8 cellular contexts compared by ENCODE assay signal in genomic region chr7:151057038-151057736, GRCh38. TPM values are rescaled to one million over a fixed set of nuclear protein-coding genes. Genes with fewer than 3 reads are reported as not detected.
DNase-seq lines count a peak whose midpoint lies in the region; ATAC-seq, FAIRE-seq and TF ChIP-seq lines count a peak whose summit lies in the region.

No MANE protein-coding gene starts in this region.

- no peaks in the 10 kb centered on the region for H4K20me1 ChIP-seq in OCI-LY7 (ENCODE audit: insufficient read depth, low read length)

- DNase-seq in activated CD4-positive, alpha-beta T cell treated with anti-CD3 and anti-CD28 coated beads, Interleukin-2, amount 10 ng/mL, durations not matched to agents 7 days and 5 days: no peak
- no peak for DNase-seq in activated CD4-positive, alpha-beta T cell treated with anti-CD3 and anti-CD28 coated beads, Interleukin-2, amount 50 U/mL, for 48 hours
- DNase-seq in OCI-LY7 (ENCODE audit: low spot score): no peak
- DNase-seq in RCC 7860 (ENCODE audit: low spot score): no peak
- DNase-seq in dermis blood vessel endothelial cell: no peak

- no TSS peak for BruUV-seq in OCI-LY7 (replicated peaks; lab: Mats Ljungman, UMichigan)

- H3K4me3 ChIP-seq in OCI-LY7 (ENCODE audit: low read depth, low read length, poor library complexity, severe bottlenecking): peak overlapping the region; percentile 98
- H3K4me3 ChIP-seq in esophagus (ENCODE audit: low read depth in 1 of 2, low read length in 2 of 2): peak overlapping the region; percentile 72 to 84
- peak overlapping the region; percentile 87 for H3K4me3 ChIP-seq in parathyroid adenoma (ENCODE audit: low read depth, low read length)

- peak; percentile 8 for ATAC-seq in HG02840 (IDR thresholded peaks at IDR 0.05; ENCODE audit: low FRiP score, unreplicated experiment)

- H3K36me3 Mint-ChIP-seq in activated CD4-positive, alpha-beta T cell treated with anti-CD3 and anti-CD28 coated beads, Interleukin-2, amount 10 ng/mL, durations not matched to agents 7 days and 5 days (ENCODE audit: low read depth): peaks cover 4% of the 10 kb centered on the region

- H3K4me1 Mint-ChIP-seq in activated CD4-positive, alpha-beta T cell treated with anti-CD3 and anti-CD28 coated beads, Interleukin-2, amount 10 ng/mL, durations not matched to agents 7 days and 5 days: peaks cover 54% of the 10 kb centered on the region

- peak overlapping the region; percentile 42 for H3K27ac Mint-ChIP-seq in activated CD4-positive, alpha-beta T cell treated with anti-CD3 and anti-CD28 coated beads, Interleukin-2, amount 10 ng/mL, durations not matched to agents 7 days and 5 days

- no peaks in the 10 kb centered on the region for H3K9me3 Mint-ChIP-seq in activated CD4-positive, alpha-beta T cell treated with anti-CD3 and anti-CD28 coated beads, Interleukin-2, amount 10 ng/mL, durations not matched to agents 7 days and 5 days

- peak overlapping the region; percentile 88 for H3K4me2 ChIP-seq in OCI-LY7 (ENCODE audit: low read length)
- peak overlapping the region; percentile 91 for H3K4me2 ChIP-seq in parathyroid adenoma (ENCODE audit: low read length)

- H3K27me3 Mint-ChIP-seq in activated CD4-positive, alpha-beta T cell treated with anti-CD3 and anti-CD28 coated beads, Interleukin-2, amount 10 ng/mL, durations not matched to agents 7 days and 5 days: no peaks in the 10 kb centered on the region

- H3K9ac ChIP-seq in parathyroid adenoma: no peak overlapping the region

- no peaks in the 10 kb centered on the region for H3K9me2 ChIP-seq in OCI-LY7 (ENCODE audit: insufficient read depth, low read length)

- FAIRE-seq in RCC 7860 (lab: Jason Lieb, UNC): no peak

- CTCF ChIA-PET in activated CD4-positive, alpha-beta T cell treated with anti-CD3 and anti-CD28 coated beads, Interleukin-2, amount 10 ng/mL, durations not matched to agents 7 days and 5 days (lab: Charles Lee): interaction anchor here (1.1 kb wide), 1 partner anchor 29 kb away, joined by 4 read pairs; the partner anchor contains the start of gene ABCB8
- CTCF ChIA-PET in OCI-LY7 (lab: Charles Lee; ENCODE audit: unreplicated experiment): interaction anchor here (0.6 to 1.1 kb wide), 2 partner anchors 28 to 1061 kb away, joined by 3 to 4 read pairs; no protein-coding TSS in a partner anchor

- H3K9me3 ChIP-seq in OCI-LY7 (ENCODE audit: low read length): no peaks in the 10 kb centered on the region
- H3K9me3 ChIP-seq in esophagus (ENCODE audit: control insufficient read depth in 2 of 2, insufficient read depth in 1 of 2, low read depth in 1 of 2, low read length in 1 of 2): no peaks in the 10 kb centered on the region
- H3K9me3 ChIP-seq in parathyroid adenoma (ENCODE audit: control insufficient read depth, low read length): no peaks in the 10 kb centered on the region

- no peak for TF ChIP-seq CTCF in OCI-LY7 (conservative IDR thresholded peaks at IDR 0.05; ENCODE audit: low read length)
- no peak for TF ChIP-seq CTCF in parathyroid adenoma (IDR thresholded peaks at IDR 0.05)

- POLR2A ChIA-PET in activated CD4-positive, alpha-beta T cell treated with anti-CD3 and anti-CD28 coated beads, Interleukin-2, amount 10 ng/mL, durations not matched to agents 7 days and 5 days (lab: Charles Lee): no interaction called here
- POLR2A ChIA-PET in OCI-LY7 (lab: Charles Lee): interaction anchor here (0.7 to 1.2 kb wide), 2 partner anchors 28 to 52 kb away, joined by 3 read pairs; no protein-coding TSS in a partner anchor

- peaks cover 14% of the 10 kb centered on the region; the same call in 1 of the 2 replicates for H3K79me2 ChIP-seq in OCI-LY7 (ENCODE audit: insufficient read depth, low read depth, low read length)
- H3K79me2 ChIP-seq in parathyroid adenoma: peaks cover 2% of the 10 kb centered on the region

- H3K27me3 ChIP-seq in esophagus (ENCODE audit: control insufficient read depth in 1 of 2, insufficient read depth in 2 of 2, low read length in 2 of 2) (no peaks in the 10 kb centered on the region), parathyroid adenoma (ENCODE audit: control insufficient read depth, insufficient read depth, low read length) (no peaks in the 10 kb centered on the region)

- intact Hi-C loops in OCI-LY7 (cut with micrococcal nuclease; ENCODE audit: unreplicated experiment): no loop called here

- H3K4me3 Mint-ChIP-seq in activated CD4-positive, alpha-beta T cell treated with anti-CD3 and anti-CD28 coated beads, Interleukin-2, amount 10 ng/mL, durations not matched to agents 7 days and 5 days: peak overlapping the region; percentile 91

- H3K4me1 ChIP-seq in OCI-LY7 (ENCODE audit: insufficient read depth, low read length, poor library complexity, severe bottlenecking) (peaks cover 40% of the 10 kb centered on the region), esophagus (ENCODE audit: control insufficient read depth in 2 of 2, insufficient read depth in 2 of 2, low read length in 1 of 2) (peaks cover 14 to 23% of the 10 kb centered on the region in 2 donors), parathyroid adenoma (peaks cover 30% of the 10 kb centered on the region)

- H3K36me3 ChIP-seq in OCI-LY7 (ENCODE audit: insufficient read depth, low read length) (peaks cover 4% of the 10 kb centered on the region), esophagus (ENCODE audit: control insufficient read depth in 2 of 2, insufficient read depth in 2 of 2, low read length in 1 of 2) (peaks cover 0 to 10% of the 10 kb centered on the region in 2 donors), parathyroid adenoma (ENCODE audit: control insufficient read depth, insufficient read depth, low read length) (no peaks in the 10 kb centered on the region)

- WGBS in esophagus, 2 donors: 3 to 8% methylated on average over 26 of the region's 26 CpGs

- H3K27ac ChIP-seq in OCI-LY7 (ENCODE audit: low read depth, low read length, poor library complexity, severe bottlenecking) (no peak overlapping the region), esophagus (ENCODE audit: low read depth in 2 of 2, low read length in 1 of 2) (no peak overlapping the region), parathyroid adenoma (peak overlapping the region; percentile 100)

- peak overlapping the region; percentile 61; the same call in 1 of the 2 replicates for H2AFZ ChIP-seq in OCI-LY7 (ENCODE audit: low read length)
- H2AFZ ChIP-seq in parathyroid adenoma: peak overlapping the region; percentile 84

RNA-seq across cellular contexts. Expression of gene CDK5, which starts 0.5 kb away (rescaled TPM):
- total RNA-seq in activated CD4-positive, alpha-beta T cell treated with anti-CD3 and anti-CD28 coated beads, Interleukin-2, amount 10 ng/mL, durations not matched to agents 7 days and 5 days: 10 to 100 TPM; 26.0 to 26.9 TPM
- 30.9 and 35.2 TPM in 2 replicates for total RNA-seq in OCI-LY7 (2014; rRNA removed; shearing (Covaris generic))
- total RNA-seq in OCI-LY7 (2022) (23.1 and 23.7 TPM in 2 replicates), dermis blood vessel endothelial cell (14.1 and 17.6 TPM in 2 replicates)
- 1 to 10 TPM; 5.2 to 9.7 TPM for polyA plus RNA-seq in esophagus

RNA-seq across cellular contexts. Expression of gene SLC4A2, which starts 2.2 kb away (rescaled TPM):
- 100 to 1,000 TPM; 106 to 114 TPM for total RNA-seq in activated CD4-positive, alpha-beta T cell treated with anti-CD3 and anti-CD28 coated beads, Interleukin-2, amount 10 ng/mL, durations not matched to agents 7 days and 5 days
- total RNA-seq in OCI-LY7 (2014; rRNA removed; shearing (Covaris generic)): 64.2 and 112 TPM in 2 replicates
- total RNA-seq in OCI-LY7 (2022): 81.4 and 86.0 TPM in 2 replicates
- 10 to 100 TPM; 35.7 to 45.5 TPM for polyA plus RNA-seq in esophagus
- 93.6 and 113 TPM in 2 replicates for total RNA-seq in dermis blood vessel endothelial cell

RNA-seq across cellular contexts. Expression of gene ASIC3, which starts 8.9 kb away (rescaled TPM):
- total RNA-seq in activated CD4-positive, alpha-beta T cell treated with anti-CD3 and anti-CD28 coated beads, Interleukin-2, amount 10 ng/mL, durations not matched to agents 7 days and 5 days: 1 to 10 TPM; 6.0 to 8.3 TPM
- total RNA-seq in OCI-LY7 (2014; rRNA removed; shearing (Covaris generic)): 3.3 and 7.9 TPM in 2 replicates
- total RNA-seq in OCI-LY7 (2022) (14.8 and 22.3 TPM in 2 replicates), dermis blood vessel endothelial cell (0.42 TPM in 1 of 2 replicates, not detected in the other)
- 1 to 10 TPM; 1.1 to 4.2 TPM for polyA plus RNA-seq in esophagus

RNA-seq across cellular contexts. Expression of gene FASTK, which starts 23.4 kb away (rescaled TPM):
- 10 to 100 TPM; 76.4 to 85.9 TPM for total RNA-seq in activated CD4-positive, alpha-beta T cell treated with anti-CD3 and anti-CD28 coated beads, Interleukin-2, amount 10 ng/mL, durations not matched to agents 7 days and 5 days
- 114 and 118 TPM in 2 replicates for total RNA-seq in OCI-LY7 (2014; rRNA removed; shearing (Covaris generic))
- total RNA-seq in OCI-LY7 (2022) (87.7 and 90.5 TPM in 2 replicates), dermis blood vessel endothelial cell (67.0 and 69.6 TPM in 2 replicates)
- 100 to 1,000 TPM in 1 of 2 donors, 10 to 100 TPM in 1; 80.0 to 144 TPM for polyA plus RNA-seq in esophagus

RNA-seq across cellular contexts. Expression of gene TMUB1, which starts 26.1 kb away (rescaled TPM):
- total RNA-seq in activated CD4-positive, alpha-beta T cell treated with anti-CD3 and anti-CD28 coated beads, Interleukin-2, amount 10 ng/mL, durations not matched to agents 7 days and 5 days: 10 to 100 TPM; 73.7 to 77.1 TPM
- total RNA-seq in OCI-LY7 (2014; rRNA removed; shearing (Covaris generic)): 38.6 and 56.0 TPM in 2 replicates
- total RNA-seq in OCI-LY7 (2022) (53.2 and 59.6 TPM in 2 replicates), dermis blood vessel endothelial cell (28.4 and 35.6 TPM in 2 replicates)
- polyA plus RNA-seq in esophagus: 10 to 100 TPM; 33.4 to 64.2 TPM
